In the genomic region with DNA sequence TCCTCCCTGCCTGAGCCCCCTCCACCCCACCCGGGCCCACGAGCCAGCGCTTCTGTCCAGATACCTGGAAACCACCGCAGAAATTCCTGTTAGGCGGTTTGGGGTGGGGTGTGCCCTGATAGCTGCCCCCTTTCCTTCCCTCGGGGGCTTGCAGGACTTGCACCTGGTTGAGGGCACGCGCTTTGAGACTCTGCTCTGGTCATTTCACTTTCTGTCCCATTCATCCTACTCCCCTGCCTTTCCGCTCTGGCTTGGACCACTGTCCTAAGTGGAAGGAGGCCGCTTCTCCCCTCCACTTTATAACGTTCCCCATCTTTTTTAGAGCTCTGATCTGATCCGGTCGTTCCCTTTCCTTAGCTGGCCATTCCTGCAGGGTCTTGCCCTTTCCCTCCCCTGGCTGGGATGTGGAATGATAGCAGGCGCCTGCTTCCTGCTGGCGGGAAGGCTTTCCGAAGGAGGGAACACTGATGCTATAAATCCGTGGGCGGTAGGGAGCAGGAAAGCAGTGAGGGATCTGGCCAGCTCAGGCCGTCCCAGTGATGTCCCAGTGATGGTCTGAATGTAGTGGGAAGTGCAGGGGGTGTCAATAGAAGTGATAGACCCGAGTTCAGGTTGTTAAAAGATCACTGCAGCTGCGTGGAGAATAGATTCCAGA, we compare ENCODE assay signal across 8 cellular contexts.
DNase-seq lines count a peak whose midpoint lies in the region; ATAC-seq and TF ChIP-seq lines count a peak whose summit lies in the region.

No MANE protein-coding gene starts in this region.

- ATAC-seq in GM21526 (IDR thresholded peaks at IDR 0.05; ENCODE audit: low FRiP score, unreplicated experiment), result no peak

- H3K4me3 ChIP-seq in GM06990 (replicated peaks; ENCODE audit: low read depth, low read length) (peak overlapping the region; percentile 80), skeletal muscle cell (ENCODE audit: low read depth, low read length) (peak overlapping the region; percentile 71)

- H3K27me3 ChIP-seq in GM06990 (replicated peaks; ENCODE audit: control insufficient read depth, insufficient read depth, low read length), result no peaks in the 10 kb centered on the region

- no peak for TF ChIP-seq CTCF in GM06990 (IDR thresholded peaks at IDR 0.05; ENCODE audit: insufficient read depth, low read length, poor library complexity, severe bottlenecking)

- H3K36me3 ChIP-seq in GM06990 (ENCODE audit: control insufficient read depth, insufficient read depth, low read length), result peaks cover 15% of the 10 kb centered on the region

- no peak for DNase-seq in GM06990 (ENCODE audit: extremely low read depth, insufficient read length)
- peak; percentile 18 for DNase-seq in RPMI8226
- DNase-seq in fibroblast of peridontal ligament (ENCODE audit: extremely low read depth), result peak; percentile 17
- DNase-seq in skeletal muscle cell (ENCODE audit: low read depth), result no peak
- DNase-seq in NCI-H1417 treated with DMSO at 0.1 percent for 48 hours (lab: John Stamatoyannopoulos, UW), result no peak
- DNase-seq in GM19238 (ENCODE audit: insufficient read length, low spot score), result no peak
- DNase-seq in activated effector memory CD4-positive, alpha-beta T cell treated with anti-CD3 and anti-CD28 coated beads, Interleukin-2, amount 50 U/mL, for 16 hours, result no peak

Comparison
In these comparisons a context has a peak if more than half of its experiments do, and no peak if none do; other contexts are left out.
1. DNase-seq: peak in RPMI8226 (single experiment) and fibroblast of peridontal ligament (single experiment); none in GM06990 (single experiment), skeletal muscle cell (single experiment), NCI-H1417 treated with DMSO at 0.1 percent for 48 hours (single experiment), GM19238 (single experiment) and activated effector memory CD4-positive, alpha-beta T cell treated with anti-CD3 and anti-CD28 coated beads, Interleukin-2, amount 50 U/mL, for 16 hours (single experiment).